17 cellular contexts compared by ENCODE assay signal in the genomic region with DNA sequence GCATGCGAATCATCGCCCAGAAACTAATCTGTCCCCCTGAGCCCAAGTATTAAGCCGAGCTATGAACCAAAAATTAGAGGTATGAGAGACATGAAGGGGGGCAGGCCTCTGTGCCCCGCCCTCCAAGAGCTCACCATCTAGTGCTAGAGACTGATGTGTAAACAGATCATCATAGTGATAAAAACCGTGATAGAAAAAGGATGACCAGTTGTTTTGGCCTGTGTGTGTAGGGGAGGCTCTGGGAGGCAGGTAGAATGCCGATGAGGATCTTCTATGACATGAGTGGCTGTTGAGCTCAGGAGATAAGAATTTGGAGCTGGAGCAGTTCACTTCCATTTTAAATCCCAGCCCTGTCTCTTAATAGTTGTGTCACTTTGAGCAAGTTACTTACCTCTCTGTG.
DNase-seq lines count a peak whose midpoint lies in the region; ATAC-seq and TF ChIP-seq lines count a peak whose summit lies in the region.
"Had no signal": no experiment of that assay in that cellular context is flagged by ENCODE, and none has a peak within 500 bp of the region (broad histone marks: within the 10 kb centered on the region; RNA-seq: fewer than 3 reads in every experiment).

No MANE protein-coding gene starts in this region.

- no peaks in the 10 kb centered on the region for H3K36me3 Mint-ChIP-seq in activated naive CD8-positive, alpha-beta T cell treated with anti-CD3 and anti-CD28 coated beads for 36 hours
- H3K36me3 Mint-ChIP-seq in chondrocyte (ENCODE audit: low read depth): no peaks in the 10 kb centered on the region

- no peak overlapping the region for H4K8ac ChIP-seq in neuronal stem cell (ENCODE audit: low read depth, low read length)

- ATAC-seq in SK-N-SH treated with all-trans-retinoic acid at 6 μM for 48 hours: peak; percentile 3
- ATAC-seq in GM18909 (IDR thresholded peaks at IDR 0.05; ENCODE audit: poor library complexity, unreplicated experiment): no peak

- H2AK5ac ChIP-seq in neuronal stem cell (ENCODE audit: low read depth, low read length): peak overlapping the region; percentile 17

- no peak overlapping the region for H2BK15ac ChIP-seq in neuronal stem cell (ENCODE audit: low read length)

- no peak overlapping the region for H3K18ac ChIP-seq in neuronal stem cell (ENCODE audit: low read length)

- H3K27ac Mint-ChIP-seq in activated naive CD8-positive, alpha-beta T cell treated with anti-CD3 and anti-CD28 coated beads for 36 hours: no peak overlapping the region
- no peak overlapping the region for H3K27ac Mint-ChIP-seq in chondrocyte (ENCODE audit: unreplicated experiment)

- no peak overlapping the region for H4K91ac ChIP-seq in neuronal stem cell (ENCODE audit: low read depth, low read length, poor library complexity)

- no peak overlapping the region for H3K4ac ChIP-seq in neuronal stem cell (ENCODE audit: low read length)

- no peaks in the 10 kb centered on the region for H3K4me1 Mint-ChIP-seq in activated naive CD8-positive, alpha-beta T cell treated with anti-CD3 and anti-CD28 coated beads for 36 hours
- peaks cover 34% of the 10 kb centered on the region for H3K4me1 Mint-ChIP-seq in chondrocyte (ENCODE audit: low read depth)

- H3K4me2 ChIP-seq in neuronal stem cell (ENCODE audit: insufficient read depth, low read length, poor library complexity, severe bottlenecking): no peak overlapping the region
- H3K4me2 ChIP-seq: KMS-11, PC-9 had no signal

- no peak overlapping the region for H2BK120ac ChIP-seq in neuronal stem cell (ENCODE audit: low read depth, low read length)

- peaks cover 0 to 9% of the 10 kb centered on the region in 2 donors for H3K4me1 ChIP-seq in neuronal stem cell (ENCODE audit: control insufficient read depth in 2 of 2, insufficient read depth in 1 of 2, low read depth in 1 of 2, low read length in 2 of 2)
- H3K4me1 ChIP-seq: Caco-2 had no signal

- DNase-seq in EH (ENCODE audit: low read depth) (peak; percentile 73), fibroblast of villous mesenchyme (ENCODE audit: low read depth) (peak; percentile 53), neuronal stem cell (ENCODE audit: low spot score) (no peak), chondrocyte (ENCODE audit: low spot score) (no peak), GM19240 (ENCODE audit: insufficient read length, low spot score) (no peak)
- DNase-seq in activated naive CD8-positive, alpha-beta T cell treated with anti-CD3 and anti-CD28 coated beads for 36 hours: no peak
- DNase-seq: Caco-2, DMS53, MM.1S, NCI-H1105 treated with DMSO at 0.1 percent for 48 hours, NCI-H187, NCI-H446 treated with DMSO at 0.1 percent for 48 hours, NCI-H748 treated with DMSO at 0.1 percent for 48 hours, PC-9 had no signal

- no peaks in the 10 kb centered on the region for H3K9me3 Mint-ChIP-seq in activated naive CD8-positive, alpha-beta T cell treated with anti-CD3 and anti-CD28 coated beads for 36 hours
- H3K9me3 Mint-ChIP-seq in chondrocyte (ENCODE audit: low read depth): no peaks in the 10 kb centered on the region

- H2BK5ac ChIP-seq in neuronal stem cell (ENCODE audit: low read length): no peak overlapping the region

- H3K14ac ChIP-seq in neuronal stem cell (ENCODE audit: low read length): no peak overlapping the region

- H3K4me3 ChIP-seq in fibroblast of villous mesenchyme (ENCODE audit: low read depth, low read length): no peak overlapping the region
- no peak overlapping the region for H3K4me3 ChIP-seq in neuronal stem cell (ENCODE audit: low read length in 2 of 2)
- H3K4me3 ChIP-seq: PC-9 had no signal

- no peaks in the 10 kb centered on the region for H3K9me3 ChIP-seq in neuronal stem cell (replicated peaks in 1 of 2; ENCODE audit: control insufficient read depth in 2 of 2, insufficient read depth in 1 of 2, low read depth in 1 of 2, low read length in 2 of 2)
- H3K9me3 ChIP-seq: Caco-2 had no signal

- no peaks in the 10 kb centered on the region for H3K79me1 ChIP-seq in neuronal stem cell (ENCODE audit: low read depth, low read length)

- no peak overlapping the region for H2AFZ ChIP-seq in neuronal stem cell (ENCODE audit: low read length)
- H2AFZ ChIP-seq: PC-9 had no signal

- H3K9ac ChIP-seq in neuronal stem cell (ENCODE audit: low read depth, low read length, poor library complexity): no peak overlapping the region
- H3K9ac ChIP-seq: KMS-11 had no signal

- TF ChIP-seq CTCF in fibroblast of villous mesenchyme (IDR thresholded peaks at IDR 0.05; ENCODE audit: insufficient read depth, low read depth, low read length): no peak
- TF ChIP-seq CTCF in chondrocyte (IDR thresholded peaks at IDR 0.05): no peak

- no peak overlapping the region for H3K23ac ChIP-seq in neuronal stem cell (ENCODE audit: low read depth, low read length, poor library complexity)

- H2BK12ac ChIP-seq in neuronal stem cell (ENCODE audit: low read length): no peak overlapping the region

- H3K27me3 Mint-ChIP-seq in activated naive CD8-positive, alpha-beta T cell treated with anti-CD3 and anti-CD28 coated beads for 36 hours: no peaks in the 10 kb centered on the region
- no peaks in the 10 kb centered on the region for H3K27me3 Mint-ChIP-seq in chondrocyte (ENCODE audit: low read depth)

- H3K27me3 ChIP-seq in neuronal stem cell (ENCODE audit: control insufficient read depth in 3 of 3, insufficient read depth in 3 of 3, low read depth in 1 of 3, low read length in 3 of 3): no peaks in the 10 kb centered on the region

- H3K36me3 ChIP-seq in neuronal stem cell (replicated peaks in 1 of 2; ENCODE audit: control insufficient read depth in 2 of 2, insufficient read depth in 2 of 2, low read length in 2 of 2): no peaks in the 10 kb centered on the region

- H3K27ac ChIP-seq in neuronal stem cell (replicated peaks; ENCODE audit: low read length): no peak overlapping the region
- H3K27ac ChIP-seq: KMS-11, PC-9 had no signal

- WGBS in neuronal stem cell (ENCODE audit: extremely low coverage in 2 of 2, insufficient read length in 2 of 2, insufficient replicate concordance in 1 of 2), 2 donors: no CpG with 5 or more reads among the region's 6 CpGs

- no peak overlapping the region for H3K4me3 Mint-ChIP-seq in activated naive CD8-positive, alpha-beta T cell treated with anti-CD3 and anti-CD28 coated beads for 36 hours
- H3K4me3 Mint-ChIP-seq in chondrocyte (ENCODE audit: unreplicated experiment): no peak overlapping the region

TF ChIP-seq in SK-N-SH treated with all-trans-retinoic acid at 6 μM for 48 hours, 23 proteins besides CTCF, POLR2A, EP300 and RAD21:
- TF ChIP-seq ZNF8 (CRISPR knock-in tag; IDR thresholded peaks at IDR 0.05) (no peak), CSDC2 (CRISPR knock-in tag; IDR thresholded peaks at IDR 0.05) (peak; percentile 38; the same call in 1 of the 2 replicates)

Comparison
In these comparisons a context has a peak if more than half of its experiments do, and no peak if none do; other contexts are left out.
1. DNase-seq: peak in EH (single experiment) and fibroblast of villous mesenchyme (single experiment); none in neuronal stem cell (single experiment), activated naive CD8-positive, alpha-beta T cell treated with anti-CD3 and anti-CD28 coated beads for 36 hours (single experiment), chondrocyte (single experiment) and GM19240 (single experiment).